ENCODE assay signal across 14 cellular contexts in genomic region chrX:148416931-148417330, GRCh38.
"Had no signal": no experiment of that assay in that cellular context is flagged by ENCODE, and none has a peak within 500 bp of the region (broad histone marks: within the 10 kb centered on the region; RNA-seq: fewer than 3 reads in every experiment).

No MANE protein-coding gene starts in this region.

- ATAC-seq: activated CD4-positive, alpha-beta T cell treated with anti-CD3 and anti-CD28 coated beads for 36 hours; activated CD8-positive, alpha-beta T cell treated with anti-CD3 and anti-CD28 coated beads, Interleukin-2, amount 10 ng/mL, durations not matched to agents 7 days and 5 days; activated naive CD8-positive, alpha-beta T cell treated with anti-CD3 and anti-CD28 coated beads, Interleukin-2, amount 50 U/mL, for 24 hours; heart left ventricle; psoas muscle had no signal

- H3K4me3 ChIP-seq: heart left ventricle, left ventricle myocardium inferior, psoas muscle, skin epidermis, stomach, uterus had no signal

- H3K4me1 ChIP-seq: heart left ventricle, left ventricle myocardium inferior, psoas muscle, stomach, uterus had no signal

- H3K27ac ChIP-seq: heart left ventricle, left ventricle myocardium inferior, psoas muscle, skin epidermis, stomach, uterus had no signal

- H3K9me3 ChIP-seq: heart left ventricle, left ventricle myocardium inferior, psoas muscle, stomach, uterus had no signal

- DNase-seq: activated CD4-positive, alpha-beta T cell treated with anti-CD3 and anti-CD28 coated beads for 36 hours; activated CD8-positive, alpha-beta memory T cell treated with anti-CD3 and anti-CD28 coated beads, Interleukin-2, amount 50 U/mL, for 48 hours; activated CD8-positive, alpha-beta T cell treated with anti-CD3 and anti-CD28 coated beads, Interleukin-2, amount 10 ng/mL, durations not matched to agents 7 days and 5 days; activated naive CD4-positive, alpha-beta T cell treated with Interleukin-2 at 50 U/mL for 16 hours; activated naive CD8-positive, alpha-beta T cell treated with anti-CD3 and anti-CD28 coated beads, Interleukin-2, amount 50 U/mL, for 24 hours; cerebellar nuclear complex; heart left ventricle; left ventricle myocardium inferior; psoas muscle; stomach; uterus had no signal

- FAIRE-seq: frontal cortex, keratinocyte had no signal

- H3K36me3 ChIP-seq: heart left ventricle, left ventricle myocardium inferior, stomach, uterus had no signal

- H3K27me3 ChIP-seq: heart left ventricle, stomach, uterus had no signal
